1 cellular context compared by ENCODE assay signal in the genomic region with DNA sequence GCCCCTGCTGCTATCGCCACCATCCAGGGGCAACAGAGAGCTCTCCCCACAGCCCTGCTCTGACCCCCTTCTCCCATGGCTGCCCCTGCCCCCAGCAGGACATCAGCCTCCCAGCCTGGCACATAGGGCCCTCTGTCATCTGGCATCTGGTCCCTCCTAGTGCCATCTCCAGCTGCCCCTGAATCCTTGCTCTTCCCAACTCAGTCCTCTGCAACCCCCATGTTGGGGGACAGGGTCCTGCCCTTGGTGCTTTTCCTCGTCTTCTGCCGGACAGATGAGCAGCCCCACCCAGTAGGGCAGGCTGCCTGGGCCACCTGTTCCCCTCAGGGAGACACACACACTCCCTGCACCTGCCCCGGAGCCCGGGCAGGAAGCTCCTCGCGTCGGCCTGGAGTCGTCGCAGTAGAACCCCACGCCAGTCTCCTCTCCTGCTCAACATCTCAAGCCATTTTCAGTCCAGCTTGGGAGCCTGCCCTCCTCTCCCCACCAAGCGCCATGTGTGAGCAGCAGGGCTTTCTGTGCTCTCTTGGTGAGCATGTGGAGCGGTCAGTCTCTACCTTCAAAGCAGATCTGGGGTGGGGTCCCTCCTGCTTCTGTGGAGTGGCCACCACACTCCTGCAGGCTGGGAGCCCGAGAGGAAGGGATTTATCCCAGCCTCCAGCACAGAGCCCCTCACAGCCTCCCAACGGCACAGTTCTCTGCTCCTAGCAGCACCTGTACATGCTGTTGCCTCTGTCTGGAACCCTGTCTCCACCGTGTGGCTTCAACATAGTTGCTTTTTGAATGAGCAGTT.
TF ChIP-seq lines count a peak whose summit lies in the region.

No MANE protein-coding gene starts in this region.

TF ChIP-seq in GM12878, 131 proteins besides CTCF, POLR2A, EP300 and RAD21:
- TF ChIP-seq ESRRA (IDR thresholded peaks at IDR 0.05; ENCODE audit: low read length) (no peak), POLR2AphosphoS5 (IDR thresholded peaks at IDR 0.05; ENCODE audit: low read length) (0 out of 2 replicates have a peak, but pooled peaks have one; percentile 1), RUNX3 (IDR thresholded peaks at IDR 0.05; ENCODE audit: low read length) (no peak)
